1 cellular context compared by ENCODE assay signal in the genomic region with DNA sequence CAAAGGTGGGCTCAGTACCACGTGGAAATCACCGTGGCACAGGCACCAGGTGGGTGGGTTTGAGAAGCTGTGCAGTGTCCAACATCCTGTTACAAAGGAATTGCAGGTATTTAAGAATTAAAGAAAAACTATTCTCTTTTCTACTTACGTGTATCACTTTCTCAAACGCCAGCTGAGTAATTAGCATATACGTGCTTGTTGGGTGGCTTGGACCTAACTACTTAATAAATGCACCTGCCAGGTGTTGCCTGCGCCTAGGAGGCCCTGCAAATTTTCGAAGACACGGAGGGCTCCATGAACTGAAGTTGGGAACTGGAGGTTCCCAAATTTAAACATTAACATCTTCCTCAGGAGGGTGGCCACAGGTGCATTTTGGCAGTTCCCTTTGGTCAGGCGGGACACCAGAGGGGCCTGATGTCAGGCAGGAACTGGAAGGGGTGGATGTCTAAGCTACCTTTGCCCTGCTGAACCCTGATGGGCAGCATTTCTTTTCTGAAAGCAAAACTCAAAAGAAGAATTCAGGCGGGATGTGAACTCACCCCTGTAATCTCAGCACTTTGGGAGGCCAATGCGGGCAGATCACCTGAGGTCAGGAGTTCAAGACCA.
TF ChIP-seq lines count a peak whose summit lies in the region.

No MANE protein-coding gene starts in this region.

TF ChIP-seq in HepG2, 621 proteins besides CTCF, POLR2A, EP300 and RAD21 (continued from another document):
- TF ChIP-seq, protein P1, sequence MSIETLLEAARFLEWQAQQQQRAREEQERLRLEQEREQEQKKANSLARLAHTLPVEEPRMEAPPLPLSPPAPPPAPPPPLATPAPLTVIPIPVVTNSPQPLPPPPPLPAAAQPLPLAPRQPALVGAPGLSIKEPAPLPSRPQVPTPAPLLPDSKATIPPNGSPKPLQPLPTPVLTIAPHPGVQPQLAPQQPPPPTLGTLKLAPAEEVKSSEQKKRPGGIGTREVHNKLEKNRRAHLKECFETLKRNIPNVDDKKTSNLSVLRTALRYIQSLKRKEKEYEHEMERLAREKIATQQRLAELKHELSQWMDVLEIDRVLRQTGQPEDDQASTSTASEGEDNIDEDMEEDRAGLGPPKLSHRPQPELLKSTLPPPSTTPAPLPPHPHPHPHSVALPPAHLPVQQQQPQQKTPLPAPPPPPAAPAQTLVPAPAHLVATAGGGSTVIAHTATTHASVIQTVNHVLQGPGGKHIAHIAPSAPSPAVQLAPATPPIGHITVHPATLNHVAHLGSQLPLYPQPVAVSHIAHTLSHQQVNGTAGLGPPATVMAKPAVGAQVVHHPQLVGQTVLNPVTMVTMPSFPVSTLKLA (IDR thresholded peaks at IDR 0.05): peak; percentile 22; the same call in 1 of the 2 replicates
- no peak for TF ChIP-seq MBNL3 (CRISPR knock-in tag; conservative IDR thresholded peaks at IDR 0.05)
- 0 out of 2 replicates have a peak, but pooled peaks have one; percentile 13 for TF ChIP-seq ZNF451 (CRISPR knock-in tag; IDR thresholded peaks at IDR 0.05)
- TF ChIP-seq, protein P2, sequence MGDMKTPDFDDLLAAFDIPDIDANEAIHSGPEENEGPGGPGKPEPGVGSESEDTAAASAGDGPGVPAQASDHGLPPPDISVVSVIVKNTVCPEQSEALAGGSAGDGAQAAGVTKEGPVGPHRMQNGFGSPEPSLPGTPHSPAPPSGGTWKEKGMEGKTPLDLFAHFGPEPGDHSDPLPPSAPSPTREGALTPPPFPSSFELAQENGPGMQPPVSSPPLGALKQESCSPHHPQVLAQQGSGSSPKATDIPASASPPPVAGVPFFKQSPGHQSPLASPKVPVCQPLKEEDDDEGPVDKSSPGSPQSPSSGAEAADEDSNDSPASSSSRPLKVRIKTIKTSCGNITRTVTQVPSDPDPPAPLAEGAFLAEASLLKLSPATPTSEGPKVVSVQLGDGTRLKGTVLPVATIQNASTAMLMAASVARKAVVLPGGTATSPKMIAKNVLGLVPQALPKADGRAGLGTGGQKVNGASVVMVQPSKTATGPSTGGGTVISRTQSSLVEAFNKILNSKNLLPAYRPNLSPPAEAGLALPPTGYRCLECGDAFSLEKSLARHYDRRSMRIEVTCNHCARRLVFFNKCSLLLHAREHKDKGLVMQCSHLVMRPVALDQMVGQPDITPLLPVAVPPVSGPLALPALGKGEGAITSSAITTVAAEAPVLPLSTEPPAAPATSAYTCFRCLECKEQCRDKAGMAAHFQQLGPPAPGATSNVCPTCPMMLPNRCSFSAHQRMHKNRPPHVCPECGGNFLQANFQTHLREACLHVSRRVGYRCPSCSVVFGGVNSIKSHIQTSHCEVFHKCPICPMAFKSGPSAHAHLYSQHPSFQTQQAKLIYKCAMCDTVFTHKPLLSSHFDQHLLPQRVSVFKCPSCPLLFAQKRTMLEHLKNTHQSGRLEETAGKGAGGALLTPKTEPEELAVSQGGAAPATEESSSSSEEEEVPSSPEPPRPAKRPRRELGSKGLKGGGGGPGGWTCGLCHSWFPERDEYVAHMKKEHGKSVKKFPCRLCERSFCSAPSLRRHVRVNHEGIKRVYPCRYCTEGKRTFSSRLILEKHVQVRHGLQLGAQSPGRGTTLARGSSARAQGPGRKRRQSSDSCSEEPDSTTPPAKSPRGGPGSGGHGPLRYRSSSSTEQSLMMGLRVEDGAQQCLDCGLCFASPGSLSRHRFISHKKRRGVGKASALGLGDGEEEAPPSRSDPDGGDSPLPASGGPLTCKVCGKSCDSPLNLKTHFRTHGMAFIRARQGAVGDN (CRISPR knock-in tag; IDR thresholded peaks at IDR 0.05): 0 out of 2 replicates have a peak, but pooled peaks have one; percentile 38
- no peak for TF ChIP-seq ZFP82 (CRISPR knock-in tag; IDR thresholded peaks at IDR 0.05; ENCODE audit: borderline replicate concordance)
- TF ChIP-seq FOXJ3 (CRISPR knock-in tag; IDR thresholded peaks at IDR 0.05; ENCODE audit: borderline replicate concordance): peak; percentile 4; the same call in 1 of the 2 replicates
- no peak for TF ChIP-seq HNRNPH1 (optimal IDR thresholded peaks at IDR 0.05; ENCODE audit: low read depth, low read length)
- TF ChIP-seq, protein P3, sequence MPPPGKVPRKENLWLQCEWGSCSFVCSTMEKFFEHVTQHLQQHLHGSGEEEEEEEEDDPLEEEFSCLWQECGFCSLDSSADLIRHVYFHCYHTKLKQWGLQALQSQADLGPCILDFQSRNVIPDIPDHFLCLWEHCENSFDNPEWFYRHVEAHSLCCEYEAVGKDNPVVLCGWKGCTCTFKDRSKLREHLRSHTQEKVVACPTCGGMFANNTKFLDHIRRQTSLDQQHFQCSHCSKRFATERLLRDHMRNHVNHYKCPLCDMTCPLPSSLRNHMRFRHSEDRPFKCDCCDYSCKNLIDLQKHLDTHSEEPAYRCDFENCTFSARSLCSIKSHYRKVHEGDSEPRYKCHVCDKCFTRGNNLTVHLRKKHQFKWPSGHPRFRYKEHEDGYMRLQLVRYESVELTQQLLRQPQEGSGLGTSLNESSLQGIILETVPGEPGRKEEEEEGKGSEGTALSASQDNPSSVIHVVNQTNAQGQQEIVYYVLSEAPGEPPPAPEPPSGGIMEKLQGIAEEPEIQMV (CRISPR knock-in tag; IDR thresholded peaks at IDR 0.05; ENCODE audit: low read depth): 0 out of 2 replicates have a peak, but pooled peaks have one; percentile 21
- no peak for TF ChIP-seq SP1 (IDR thresholded peaks at IDR 0.05)
- no peak for TF ChIP-seq SP1 (CRISPR knock-in tag; IDR thresholded peaks at IDR 0.05)
- TF ChIP-seq, protein P4, sequence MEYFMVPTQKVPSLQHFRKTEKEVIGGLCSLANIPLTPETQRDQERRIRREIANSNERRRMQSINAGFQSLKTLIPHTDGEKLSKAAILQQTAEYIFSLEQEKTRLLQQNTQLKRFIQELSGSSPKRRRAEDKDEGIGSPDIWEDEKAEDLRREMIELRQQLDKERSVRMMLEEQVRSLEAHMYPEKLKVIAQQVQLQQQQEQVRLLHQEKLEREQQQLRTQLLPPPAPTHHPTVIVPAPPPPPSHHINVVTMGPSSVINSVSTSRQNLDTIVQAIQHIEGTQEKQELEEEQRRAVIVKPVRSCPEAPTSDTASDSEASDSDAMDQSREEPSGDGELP (IDR thresholded peaks at IDR 0.05; ENCODE audit: borderline replicate concordance, low read depth): peak; percentile 55; the same call in 1 of the 2 replicates
